In the genomic region with DNA sequence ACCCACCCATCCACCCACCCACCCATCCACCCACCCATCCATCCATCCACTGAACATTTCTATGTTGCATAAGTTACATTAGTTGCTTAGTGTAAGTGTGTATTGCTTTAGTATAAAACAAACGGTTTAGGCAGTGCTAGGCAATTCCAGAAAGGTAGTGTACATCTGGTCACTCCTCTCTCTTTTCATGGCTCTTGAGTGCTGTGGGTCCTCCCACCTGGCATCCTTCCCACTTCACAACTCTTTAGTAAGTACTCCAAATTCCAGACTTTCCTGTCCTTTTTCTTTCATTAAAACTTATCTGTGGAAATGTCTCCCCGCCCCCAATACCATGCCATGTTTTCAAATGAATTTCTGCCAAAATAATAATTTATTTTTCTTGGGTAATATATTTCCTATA, we compare ENCODE assay signal across 16 cellular contexts.
"Had no signal": no experiment of that assay in that cellular context is flagged by ENCODE, and none has a peak within 500 bp of the region (broad histone marks: within the 10 kb centered on the region; RNA-seq: fewer than 3 reads in every experiment).

No MANE protein-coding gene starts in this region.

- H3K27ac ChIP-seq: esophagus squamous epithelium, left ventricle myocardium inferior, neutrophil, tibial nerve had no signal

- H3K4me3 Mint-ChIP-seq: brain; stimulated activated memory B cell treated with anti-CD40 and anti-IgM and Interleukin-4, amounts not matched to agents 10 μg/mL and 1 μg/mL and 100 μg/mL, for 72 hours; T-helper 2 cell treated with Interferon-gamma antibody and Interleukin-4, amounts not matched to agents 5 μg/mL and 100 μg/mL, for 36 hours had no signal

- DNase-seq: activated CD4-positive, alpha-beta T cell treated with anti-CD3 and anti-CD28 coated beads, Interleukin-2, amount 50 U/mL, for 1 hour; activated naive CD4-positive, alpha-beta T cell treated with anti-CD3 and anti-CD28 coated beads, Interleukin-2, amount 50 U/mL, for 16 hours; activated T-cell treated with anti-CD3 and anti-CD28 coated beads for 4 hours; esophagus squamous epithelium; foreskin melanocyte; head of caudate nucleus; left ventricle myocardium inferior; right cardiac atrium; SW 1271 had no signal

- H3K9me3 ChIP-seq: esophagus squamous epithelium, left ventricle myocardium inferior, neutrophil, tibial nerve had no signal

- H3K4me1 ChIP-seq: esophagus squamous epithelium had no signal

- H3K27ac Mint-ChIP-seq: activated T-helper 2 cell treated with anti-CD3 and anti-CD28 coated beads, Interferon-gamma antibody, Interleukin-2, Interleukin-4, amounts not matched to agents 10 μg/mL and 5 μg/mL and 100 μg/mL, durations not matched to agents 14 hours and 24 hours and 36 hours; stimulated activated memory B cell treated with anti-CD40 and anti-IgM and Interleukin-4, amounts not matched to agents 10 μg/mL and 1 μg/mL and 100 μg/mL, for 72 hours; T-helper 2 cell treated with Interferon-gamma antibody and Interleukin-4, amounts not matched to agents 5 μg/mL and 100 μg/mL, for 36 hours had no signal

- H3K27me3 ChIP-seq: esophagus squamous epithelium, neutrophil, tibial nerve had no signal

- H3K27me3 Mint-ChIP-seq: stimulated activated memory B cell treated with anti-CD40 and anti-IgM and Interleukin-4, amounts not matched to agents 10 μg/mL and 1 μg/mL and 100 μg/mL, for 72 hours had no signal

- ATAC-seq: stimulated activated memory B cell treated with anti-CD40 and anti-IgM and Interleukin-4, amounts not matched to agents 10 μg/mL and 1 μg/mL and 100 μg/mL, for 72 hours had no signal

- H3K4me1 Mint-ChIP-seq: stimulated activated memory B cell treated with anti-CD40 and anti-IgM and Interleukin-4, amounts not matched to agents 10 μg/mL and 1 μg/mL and 100 μg/mL, for 72 hours had no signal

- H3K4me3 ChIP-seq: esophagus squamous epithelium, left ventricle myocardium inferior, smooth muscle cell, tibial nerve had no signal

- H3K9me3 Mint-ChIP-seq: activated T-helper 2 cell treated with anti-CD3 and anti-CD28 coated beads, Interferon-gamma antibody, Interleukin-2, Interleukin-4, amounts not matched to agents 10 μg/mL and 5 μg/mL and 100 μg/mL, durations not matched to agents 14 hours and 24 hours and 36 hours; brain; stimulated activated memory B cell treated with anti-CD40 and anti-IgM and Interleukin-4, amounts not matched to agents 10 μg/mL and 1 μg/mL and 100 μg/mL, for 72 hours; T-helper 2 cell treated with Interferon-gamma antibody and Interleukin-4, amounts not matched to agents 5 μg/mL and 100 μg/mL, for 36 hours had no signal
